Comparison of ENCODE assay signal across 8 cellular contexts in the genomic region with DNA sequence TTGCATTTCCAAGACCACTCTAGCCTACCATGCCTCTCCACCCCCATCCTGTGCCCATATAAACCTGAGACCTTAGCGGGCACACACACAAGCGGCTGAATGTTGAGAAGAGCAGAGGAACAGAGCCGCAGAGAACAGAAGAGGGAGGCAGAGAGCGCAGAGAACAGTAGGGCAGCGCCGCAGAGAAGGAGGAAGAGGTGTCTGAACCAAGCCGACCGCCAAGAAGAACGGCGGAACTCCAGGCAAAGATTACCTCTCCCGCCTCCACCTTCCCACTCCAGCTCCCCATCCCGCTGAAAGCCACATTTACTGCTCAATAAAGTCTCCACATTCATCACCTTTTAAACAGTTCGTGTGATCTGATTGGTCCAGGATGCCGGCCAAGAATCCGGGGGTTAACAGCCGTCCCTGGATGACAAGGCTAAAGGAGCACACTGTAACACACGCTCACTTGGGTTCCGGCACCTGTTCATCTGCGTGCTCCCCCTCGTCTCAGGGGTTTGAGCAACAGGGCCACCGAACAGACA. TPM values are rescaled to one million over a fixed set of nuclear protein-coding genes. Genes with fewer than 3 reads are reported as not detected.
DNase-seq lines count a peak whose midpoint lies in the region; ATAC-seq and TF ChIP-seq lines count a peak whose summit lies in the region.

No MANE protein-coding gene starts in this region.

- H3K36me3 ChIP-seq in CD8-positive, alpha-beta T cell (ENCODE audit: insufficient read depth, low read length): no peaks in the 10 kb centered on the region
- H3K36me3 ChIP-seq in HUES48 (ENCODE audit: control insufficient read depth, insufficient read depth, low read length): no peaks in the 10 kb centered on the region
- no peaks in the 10 kb centered on the region for H3K36me3 ChIP-seq in psoas muscle (ENCODE audit: insufficient read depth in 1 of 2, low read depth in 1 of 2)

- H3K9me3 ChIP-seq in CD8-positive, alpha-beta T cell (ENCODE audit: low read length): no peaks in the 10 kb centered on the region
- no peaks in the 10 kb centered on the region for H3K9me3 ChIP-seq in HUES48 (ENCODE audit: control insufficient read depth, insufficient read depth, low read length)
- no peaks in the 10 kb centered on the region for H3K9me3 ChIP-seq in psoas muscle

- H3K4me1 ChIP-seq in CD8-positive, alpha-beta T cell (ENCODE audit: insufficient read depth, low read length): peaks cover 4% of the 10 kb centered on the region
- peaks cover 16% of the 10 kb centered on the region for H3K4me1 ChIP-seq in HUES48 (ENCODE audit: control insufficient read depth, insufficient read depth, low read length)
- H3K4me1 ChIP-seq in psoas muscle: no peaks in the 10 kb centered on the region

- H3K27ac Mint-ChIP-seq in CD8-positive, alpha-beta T cell: peak overlapping the region; percentile 79

- no peak overlapping the region for H3K9ac ChIP-seq in HUES48 (ENCODE audit: low read depth, low read length)

- CTCF ChIA-PET in CD8-positive, alpha-beta T cell (lab: Charles Lee): interaction anchor here (1.0 kb wide), 1 partner anchor 102 kb away, joined by 3 read pairs; no protein-coding TSS in a partner anchor

- H3K27me3 Mint-ChIP-seq in CD8-positive, alpha-beta T cell (ENCODE audit: low read depth): peaks cover 8% of the 10 kb centered on the region

- H3K4me3 Mint-ChIP-seq in CD8-positive, alpha-beta T cell: peak overlapping the region; percentile 85

- no peaks in the 10 kb centered on the region for H3K27me3 ChIP-seq in CD8-positive, alpha-beta T cell (ENCODE audit: insufficient read depth, low read length)
- H3K27me3 ChIP-seq in HUES48 (ENCODE audit: control insufficient read depth, insufficient read depth, low read length): no peaks in the 10 kb centered on the region
- H3K27me3 ChIP-seq in psoas muscle (ENCODE audit: insufficient read depth in 3 of 3, low read length in 2 of 3): peaks cover 0 to 5% (median 0%) of the 10 kb centered on the region in 3 donors

- TF ChIP-seq CTCF in CD8-positive, alpha-beta T cell (IDR thresholded peaks at IDR 0.05): no peak
- TF ChIP-seq CTCF in psoas muscle (IDR thresholded peaks at IDR 0.05): peak; percentile 13

- no peak overlapping the region for H3K27ac ChIP-seq in CD8-positive, alpha-beta T cell (ENCODE audit: low read depth, low read length)
- H3K27ac ChIP-seq in HUES48 (ENCODE audit: low read depth, low read length): no peak overlapping the region
- H3K27ac ChIP-seq in psoas muscle: no peak overlapping the region

- 6 to 14% (median 7%) methylated on average over 20 to 21 of the region's 21 CpGs for WGBS in psoas muscle, 3 donors

- POLR2A ChIA-PET in CD8-positive, alpha-beta T cell (lab: Charles Lee): no interaction called here

- peak; percentile 82 for ATAC-seq in CD8-positive, alpha-beta T cell
- ATAC-seq in GM19468 (IDR thresholded peaks at IDR 0.05; ENCODE audit: extremely low read depth, unreplicated experiment) (peak; percentile 70), psoas muscle (peak; percentile 51 to 81 (median 66)), GM19467 (IDR thresholded peaks at IDR 0.05; ENCODE audit: unreplicated experiment) (no peak)

- peaks cover 8% of the 10 kb centered on the region for H3K4me1 Mint-ChIP-seq in CD8-positive, alpha-beta T cell (ENCODE audit: low read depth)

- H3K4me3 ChIP-seq in CD8-positive, alpha-beta T cell (ENCODE audit: low read depth, low read length): peak overlapping the region; percentile 43
- peak overlapping the region; percentile 60 for H3K4me3 ChIP-seq in HUES48 (ENCODE audit: low read depth, low read length)
- H3K4me3 ChIP-seq in psoas muscle: peak overlapping the region; percentile 52

- no peaks in the 10 kb centered on the region for H3K9me3 Mint-ChIP-seq in CD8-positive, alpha-beta T cell

- intact Hi-C loops in CD8-positive, alpha-beta T cell (cut with DNase I, micrococcal nuclease): loop anchor here in 1 of 2 experiments (10.0 kb wide), 1 partner anchor 130 kb away; no protein-coding TSS in a partner anchor
- intact Hi-C loops in psoas muscle (cut with DNase I): no loop called here

- H3K36me3 Mint-ChIP-seq in CD8-positive, alpha-beta T cell: no peaks in the 10 kb centered on the region

- peak in 4 of 7 experiments; percentile 20 to 58 (median 24) for DNase-seq in CD8-positive, alpha-beta T cell
- peak; percentile 16 for DNase-seq in activated CD4-positive, alpha-beta T cell treated with anti-CD3 and anti-CD28 coated beads, Interleukin-2, amount 50 U/mL, for 1 hour
- peak; percentile 5 for DNase-seq in globus pallidus (ENCODE audit: low spot score)
- DNase-seq in psoas muscle: peak; percentile 8 to 44
- DNase-seq in central memory CD4-positive, alpha-beta T cell: no peak

RNA-seq across cellular contexts. Expression of gene GRIN3A, which starts 33.2 kb away (rescaled TPM):
- total RNA-seq in CD8-positive, alpha-beta T cell: not detected
- total RNA-seq in psoas muscle: under 1 TPM in 1 of 4 donors, not detected in 3; 0.04 TPM
- polyA plus RNA-seq in psoas muscle: under 1 TPM in 1 of 3 donors, not detected in 2; 0.01 TPM
